In the genomic region with DNA sequence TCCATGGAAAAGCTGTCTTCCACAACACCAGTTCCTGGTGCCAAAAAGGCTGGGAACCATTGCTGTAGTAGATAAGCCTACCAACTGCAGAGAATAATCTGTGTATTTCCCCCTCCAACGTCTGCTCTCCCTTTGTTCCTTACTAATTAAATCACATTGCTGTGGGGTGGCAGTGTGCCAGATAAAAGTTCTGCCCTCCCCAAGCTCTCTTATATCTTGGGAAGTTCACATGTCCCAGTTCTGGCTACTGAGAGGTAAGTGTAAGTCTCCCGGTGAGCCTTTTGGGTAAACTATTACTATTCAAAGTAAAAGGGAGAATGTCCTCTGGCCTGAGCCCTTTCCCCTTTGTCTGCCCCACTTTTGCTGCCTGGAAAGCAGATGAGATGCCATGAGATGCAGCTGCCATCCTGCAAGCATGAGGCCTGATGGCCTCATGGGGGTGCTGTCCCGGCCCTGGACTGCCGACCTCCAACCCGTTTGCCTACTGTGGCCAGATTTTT, we compare ENCODE assay signal across 11 cellular contexts. TPM values are rescaled to one million over a fixed set of nuclear protein-coding genes. Genes with fewer than 3 reads are reported as not detected.
DNase-seq lines count a peak whose midpoint lies in the region; ATAC-seq and TF ChIP-seq lines count a peak whose summit lies in the region.
"Had no signal": no experiment of that assay in that cellular context is flagged by ENCODE, and none has a peak within 500 bp of the region (broad histone marks: within the 10 kb centered on the region; RNA-seq: fewer than 3 reads in every experiment).

No MANE protein-coding gene starts in this region.

- peaks cover 10% of the 10 kb centered on the region for H3K36me3 Mint-ChIP-seq in neural progenitor cell
- H3K36me3 Mint-ChIP-seq: activated naive CD8-positive, alpha-beta T cell treated with anti-CD3 and anti-CD28 coated beads for 36 hours had no signal

- H3K79me2 ChIP-seq in neural progenitor cell (ENCODE audit: low read depth) = peaks cover 34% of the 10 kb centered on the region
- H3K79me2 ChIP-seq in MM.1S (ENCODE audit: low read length) = no peaks in the 10 kb centered on the region

- H3K27me3 Mint-ChIP-seq in neural progenitor cell (ENCODE audit: insufficient read depth, low read depth) = peaks cover 7% of the 10 kb centered on the region

- H2AFZ ChIP-seq in neural progenitor cell (replicated peaks) (no peak overlapping the region), MM.1S (ENCODE audit: low read length) (no peak overlapping the region)

- H3K4me3 Mint-ChIP-seq in neural progenitor cell = no peak overlapping the region
- H3K4me3 Mint-ChIP-seq: activated naive CD8-positive, alpha-beta T cell treated with anti-CD3 and anti-CD28 coated beads for 36 hours had no signal

- intact Hi-C loops in transverse colon (cut with DNase I; ENCODE audit: low total_unique reads) = loop anchor here (10.0 kb wide), 1 partner anchor 61 kb away; no protein-coding TSS in a partner anchor

- peaks cover 62% of the 10 kb centered on the region for H3K4me1 ChIP-seq in neural progenitor cell
- no peaks in the 10 kb centered on the region for H3K4me1 ChIP-seq in MM.1S (ENCODE audit: low read length)
- peaks cover 0 to 2% (median 0%) of the 10 kb centered on the region in 4 donors for H3K4me1 ChIP-seq in transverse colon
- H3K4me1 ChIP-seq: Peyer's patch had no signal

- H3K27me3 ChIP-seq in neural progenitor cell = no peaks in the 10 kb centered on the region
- no peaks in the 10 kb centered on the region for H3K27me3 ChIP-seq in MM.1S (replicated peaks; ENCODE audit: insufficient read depth, low read length)
- H3K27me3 ChIP-seq in transverse colon = no peaks in the 10 kb centered on the region
- H3K27me3 ChIP-seq: Peyer's patch had no signal

- H3K4me2 ChIP-seq in neural progenitor cell = no peak overlapping the region
- H3K4me2 ChIP-seq in MM.1S (ENCODE audit: low read depth, low read length) = no peak overlapping the region

- no peak overlapping the region for H3K27ac ChIP-seq in neural progenitor cell
- H3K27ac ChIP-seq in MM.1S (ENCODE audit: low read length) = no peak overlapping the region
- no peak overlapping the region for H3K27ac ChIP-seq in transverse colon
- H3K27ac ChIP-seq: Peyer's patch had no signal

- no peak for ATAC-seq in GM21447 (IDR thresholded peaks at IDR 0.05; ENCODE audit: unreplicated experiment)

- peaks cover 50% of the 10 kb centered on the region for H3F3A ChIP-seq in neural progenitor cell (ENCODE audit: low read depth)
- no peaks in the 10 kb centered on the region for H3F3A ChIP-seq in MM.1S (ENCODE audit: insufficient read depth, low read length)

- peak overlapping the region; percentile 98 for H3K27ac Mint-ChIP-seq in neural progenitor cell
- H3K27ac Mint-ChIP-seq: activated naive CD8-positive, alpha-beta T cell treated with anti-CD3 and anti-CD28 coated beads for 36 hours had no signal

- H3K9ac ChIP-seq in neural progenitor cell (no peak overlapping the region), MM.1S (ENCODE audit: low read length) (no peak overlapping the region)

- peak; percentile 27 for TF ChIP-seq CTCF in GM12864 (IDR thresholded peaks at IDR 0.05; ENCODE audit: low read depth, low read length, missing control alignments)
- TF ChIP-seq CTCF in neural progenitor cell (IDR thresholded peaks at IDR 0.05) = peak; percentile 19
- TF ChIP-seq CTCF in MM.1S (IDR thresholded peaks at IDR 0.05; ENCODE audit: low read length) = no peak
- TF ChIP-seq CTCF in transverse colon (IDR thresholded peaks at IDR 0.05) = no peak

- H4K20me1 ChIP-seq in neural progenitor cell (ENCODE audit: low read depth) (peaks cover 31% of the 10 kb centered on the region), MM.1S (ENCODE audit: insufficient read depth, low read length) (no peaks in the 10 kb centered on the region)

- WGBS in transverse colon (ENCODE audit: low coverage in 1 of 2), 2 donors = 40% methylated on average over 5 of the region's 5 CpGs; no CpG with 5 or more reads in 1 of the 2 donors

- no peak for TF ChIP-seq EP300 in transverse colon (IDR thresholded peaks at IDR 0.05; ENCODE audit: low read depth)

- peaks cover 3% of the 10 kb centered on the region for H3K36me3 ChIP-seq in neural progenitor cell
- no peaks in the 10 kb centered on the region for H3K36me3 ChIP-seq in MM.1S (replicated peaks; ENCODE audit: insufficient read depth, low read length)
- H3K36me3 ChIP-seq in transverse colon = no peaks in the 10 kb centered on the region

- H3K4me3 ChIP-seq in GM12864 (ENCODE audit: low read depth, low read length) (no peak overlapping the region), neural progenitor cell (no peak overlapping the region), MM.1S (ENCODE audit: low read length) (no peak overlapping the region), transverse colon (no peak overlapping the region)
- H3K4me3 ChIP-seq: Peyer's patch had no signal

- TF ChIP-seq POLR2A in transverse colon (IDR thresholded peaks at IDR 0.05) = no peak

- DNase-seq in GM12864 (ENCODE audit: low read depth) (no peak), NCI-H748 (lab: John Stamatoyannopoulos, UW; ENCODE audit: unreplicated experiment) (peak; percentile 57), ecto neural progenitor cell (ENCODE audit: low spot score) (peak; percentile 43), neural progenitor cell (ENCODE audit: low spot score) (no peak), NCI-H128 (lab: John Stamatoyannopoulos, UW; ENCODE audit: unreplicated experiment) (no peak), MM.1S (no peak), transverse colon (no peak)
- DNase-seq: activated naive CD8-positive, alpha-beta T cell treated with anti-CD3 and anti-CD28 coated beads for 36 hours; substantia nigra had no signal

- no peaks in the 10 kb centered on the region for H3K9me2 ChIP-seq in MM.1S (replicated peaks; ENCODE audit: insufficient read depth, low read length)

- H3K4me1 Mint-ChIP-seq in neural progenitor cell = peaks cover 90% of the 10 kb centered on the region

- no peaks in the 10 kb centered on the region for H3K9me3 ChIP-seq in neural progenitor cell (ENCODE audit: low read depth)
- no peaks in the 10 kb centered on the region for H3K9me3 ChIP-seq in MM.1S (replicated peaks; ENCODE audit: insufficient read depth, low read length)
- H3K9me3 ChIP-seq in transverse colon = no peaks in the 10 kb centered on the region
- H3K9me3 ChIP-seq: Peyer's patch had no signal

- in situ Hi-C loops in transverse colon (cut with MboI; ENCODE audit: low pct_ligation_motif_present in 1 of 4, low pct_unique_long_range_greater_than_20kb in 1 of 4, low sequenced_read_pairs in 3 of 4) = loop anchor here in 3 of 4 donors (25.0 kb wide), 4 partner anchors 213 to 588 kb away; no protein-coding TSS in a partner anchor

- peaks cover 3% of the 10 kb centered on the region for H3K9me3 Mint-ChIP-seq in neural progenitor cell
- H3K9me3 Mint-ChIP-seq: activated naive CD8-positive, alpha-beta T cell treated with anti-CD3 and anti-CD28 coated beads for 36 hours had no signal

RNA-seq across cellular contexts. Expression of a gene that starts 14.7 kb away (rescaled TPM):
- total RNA-seq in neural progenitor cell (ENCODE audit: low replicate concordance) (73.8 and 146 TPM in 2 replicates), transverse colon (10 to 100 TPM; 14.9 to 26.9 (median 22.0) TPM)

RNA-seq across cellular contexts. Expression of a gene that starts 59.2 kb away (rescaled TPM):
- total RNA-seq in neural progenitor cell (ENCODE audit: low replicate concordance) = 56.3 and 65.6 TPM in 2 replicates
- 100 to 1,000 TPM; 143 to 235 (median 168) TPM for total RNA-seq in transverse colon

Comparison
In these comparisons a context has a peak if more than half of its experiments do, and no peak if none do; other contexts are left out.
1. DNase-seq: peak in NCI-H748 (single experiment) and ecto neural progenitor cell (single experiment); none in GM12864 (single experiment), neural progenitor cell (single experiment), NCI-H128 (single experiment), MM.1S (single experiment) and transverse colon (single experiment).
2. CTCF ChIP-seq: peak in GM12864 (single experiment) and neural progenitor cell (single experiment); none in MM.1S (single experiment) and transverse colon (0 of 5).